Comparison of ENCODE assay signal across 18 cellular contexts in the genomic region with DNA sequence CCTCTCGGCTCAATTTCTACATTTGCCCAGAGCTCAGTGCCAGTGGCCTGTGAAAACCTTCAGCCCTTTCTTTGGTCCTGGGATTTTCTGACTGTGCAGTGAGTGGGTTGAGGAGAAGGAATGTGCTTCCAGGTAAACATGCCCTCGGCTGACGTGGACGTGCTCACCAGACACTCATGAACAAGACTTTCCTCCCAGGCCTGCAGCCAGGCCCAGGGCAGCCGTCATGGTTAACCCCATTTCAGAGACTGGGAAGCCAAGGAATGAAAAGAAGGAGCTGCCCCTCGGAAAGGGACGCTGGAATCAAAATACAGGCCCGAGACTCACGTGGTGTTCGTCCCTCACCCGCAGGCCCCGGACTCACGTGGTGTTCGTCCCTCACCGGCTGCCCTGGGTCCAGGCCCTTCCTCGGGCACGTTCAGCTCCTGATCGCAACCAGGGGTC. TPM values are rescaled to one million over a fixed set of nuclear protein-coding genes. Genes with fewer than 3 reads are reported as not detected.
DNase-seq lines count a peak whose midpoint lies in the region; ATAC-seq, FAIRE-seq and TF ChIP-seq lines count a peak whose summit lies in the region.
"Had no signal": no experiment of that assay in that cellular context is flagged by ENCODE, and none has a peak within 500 bp of the region (broad histone marks: within the 10 kb centered on the region; RNA-seq: fewer than 3 reads in every experiment).

No MANE protein-coding gene starts in this region.

- DNase-seq in activated naive CD8-positive, alpha-beta T cell treated with anti-CD3 and anti-CD28 coated beads, Interleukin-2, amount 10 ng/mL, durations not matched to agents 7 days and 5 days = peak; percentile 10
- no peak for DNase-seq in activated naive CD8-positive, alpha-beta T cell treated with anti-CD3 and anti-CD28 coated beads, Interleukin-2, amount 50 U/mL, for 24 hours
- DNase-seq in osteoblast (ENCODE audit: insufficient read length, low spot score, missing footprints) (peak; percentile 42), thyroid gland (peak; percentile 58 to 65), D721Med (ENCODE audit: insufficient read length, low spot score) (no peak)
- DNase-seq: AML-193, KG1, NCI-H1105 treated with DMSO at 0.1 percent for 48 hours, NCI-H1694 treated with DMSO at 0.1 percent for 48 hours, NCI-H2107, PC-9 had no signal

- H3K27me3 Mint-ChIP-seq in activated naive CD8-positive, alpha-beta T cell treated with anti-CD3 and anti-CD28 coated beads, Interleukin-2, amount 10 ng/mL, durations not matched to agents 7 days and 5 days = peaks cover 11% of the 10 kb centered on the region
- peaks cover 12% of the 10 kb centered on the region for H3K27me3 Mint-ChIP-seq in activated naive CD8-positive, alpha-beta T cell treated with anti-CD3 and anti-CD28 coated beads, Interleukin-2, amount 50 U/mL, for 24 hours

- no peak for TF ChIP-seq EP300 in gastroesophageal sphincter (IDR thresholded peaks at IDR 0.05)

- no peaks in the 10 kb centered on the region for H3K9me3 ChIP-seq in gastroesophageal sphincter
- H3K9me3 ChIP-seq in osteoblast (ENCODE audit: low read depth, low read length) = no peaks in the 10 kb centered on the region
- H3K9me3 ChIP-seq in thyroid gland = no peaks in the 10 kb centered on the region

- H3K4me3 ChIP-seq in gastroesophageal sphincter = no peak overlapping the region
- no peak overlapping the region for H3K4me3 ChIP-seq in osteoblast (ENCODE audit: insufficient read depth, low read length)
- no peak overlapping the region for H3K4me3 ChIP-seq in thyroid gland (replicated peaks in 1 of 3)
- H3K4me3 ChIP-seq: PC-9 had no signal

- intact Hi-C loops in thyroid gland (cut with DNase I) = no loop called here

- no peak for TF ChIP-seq CTCF in gastroesophageal sphincter (IDR thresholded peaks at IDR 0.05)
- TF ChIP-seq CTCF in osteoblast (IDR thresholded peaks at IDR 0.05; ENCODE audit: extremely low read depth, low read depth, low read length) = no peak
- TF ChIP-seq CTCF in thyroid gland (IDR thresholded peaks at IDR 0.05) = no peak
- no peak for TF ChIP-seq CTCF in D721Med (IDR thresholded peaks at IDR 0.05; ENCODE audit: insufficient read depth, missing control alignments)

- no peak for FAIRE-seq in D721Med (lab: Jason Lieb, UNC)
- FAIRE-seq: G401.6, H54 had no signal

- H3K27ac Mint-ChIP-seq in activated naive CD8-positive, alpha-beta T cell treated with anti-CD3 and anti-CD28 coated beads, Interleukin-2, amount 10 ng/mL, durations not matched to agents 7 days and 5 days = no peak overlapping the region
- H3K27ac Mint-ChIP-seq in activated naive CD8-positive, alpha-beta T cell treated with anti-CD3 and anti-CD28 coated beads, Interleukin-2, amount 50 U/mL, for 24 hours = no peak overlapping the region
- H3K27ac Mint-ChIP-seq: CD14-positive monocyte had no signal

- H3K4me1 Mint-ChIP-seq in activated naive CD8-positive, alpha-beta T cell treated with anti-CD3 and anti-CD28 coated beads, Interleukin-2, amount 10 ng/mL, durations not matched to agents 7 days and 5 days = peaks cover 4% of the 10 kb centered on the region
- peaks cover 5% of the 10 kb centered on the region for H3K4me1 Mint-ChIP-seq in activated naive CD8-positive, alpha-beta T cell treated with anti-CD3 and anti-CD28 coated beads, Interleukin-2, amount 50 U/mL, for 24 hours
- H3K4me1 Mint-ChIP-seq: CD14-positive monocyte had no signal

- no peaks in the 10 kb centered on the region for H4K20me1 ChIP-seq in osteoblast (ENCODE audit: insufficient read depth, low read length)

- H3K27ac ChIP-seq in gastroesophageal sphincter (peak overlapping the region in 3 of 4 donors; percentile 34 to 73 (median 68)), osteoblast (ENCODE audit: low read depth, low read length) (no peak overlapping the region), thyroid gland (peak overlapping the region in 2 of 3 donors; percentile 41 to 75)
- H3K27ac ChIP-seq: 22Rv1, PC-9 had no signal

- no peaks in the 10 kb centered on the region for H3K36me3 Mint-ChIP-seq in activated naive CD8-positive, alpha-beta T cell treated with anti-CD3 and anti-CD28 coated beads, Interleukin-2, amount 10 ng/mL, durations not matched to agents 7 days and 5 days
- H3K36me3 Mint-ChIP-seq in activated naive CD8-positive, alpha-beta T cell treated with anti-CD3 and anti-CD28 coated beads, Interleukin-2, amount 50 U/mL, for 24 hours (ENCODE audit: low read depth) = no peaks in the 10 kb centered on the region
- H3K36me3 Mint-ChIP-seq: CD14-positive monocyte had no signal

- no peak for TF ChIP-seq POLR2A in gastroesophageal sphincter (IDR thresholded peaks at IDR 0.05)
- peak in 1 of 2 donors; percentile 22 for TF ChIP-seq POLR2A in thyroid gland (IDR thresholded peaks at IDR 0.05)

- H3K9me3 Mint-ChIP-seq in activated naive CD8-positive, alpha-beta T cell treated with anti-CD3 and anti-CD28 coated beads, Interleukin-2, amount 10 ng/mL, durations not matched to agents 7 days and 5 days = no peaks in the 10 kb centered on the region
- no peaks in the 10 kb centered on the region for H3K9me3 Mint-ChIP-seq in activated naive CD8-positive, alpha-beta T cell treated with anti-CD3 and anti-CD28 coated beads, Interleukin-2, amount 50 U/mL, for 24 hours
- H3K9me3 Mint-ChIP-seq: CD14-positive monocyte had no signal

- WGBS in gastroesophageal sphincter (ENCODE audit: low coverage in 1 of 2), 2 donors = 86% methylated on average over 16 of the region's 18 CpGs; no CpG with 5 or more reads in 1 of the 2 donors
- 79 to 81% methylated on average over 18 of the region's 18 CpGs for WGBS in thyroid gland, 2 donors

- POLR2A ChIA-PET in activated naive CD8-positive, alpha-beta T cell treated with anti-CD3 and anti-CD28 coated beads, Interleukin-2, amount 10 ng/mL, durations not matched to agents 7 days and 5 days (lab: Charles Lee) = no interaction called here

- H3K36me3 ChIP-seq in gastroesophageal sphincter (no peaks in the 10 kb centered on the region), osteoblast (ENCODE audit: insufficient read depth, low read length) (no peaks in the 10 kb centered on the region), thyroid gland (no peaks in the 10 kb centered on the region)

- H3K79me2 ChIP-seq in osteoblast (ENCODE audit: insufficient read depth, low read length) = no peaks in the 10 kb centered on the region

- no peak overlapping the region for H3K4me2 ChIP-seq in osteoblast (ENCODE audit: insufficient read depth, low read length)
- H3K4me2 ChIP-seq: PC-9 had no signal

- H3K4me3 Mint-ChIP-seq in activated naive CD8-positive, alpha-beta T cell treated with anti-CD3 and anti-CD28 coated beads, Interleukin-2, amount 10 ng/mL, durations not matched to agents 7 days and 5 days = no peak overlapping the region
- no peak overlapping the region for H3K4me3 Mint-ChIP-seq in activated naive CD8-positive, alpha-beta T cell treated with anti-CD3 and anti-CD28 coated beads, Interleukin-2, amount 50 U/mL, for 24 hours
- H3K4me3 Mint-ChIP-seq: CD14-positive monocyte had no signal

- H3K27me3 ChIP-seq in gastroesophageal sphincter = no peaks in the 10 kb centered on the region
- H3K27me3 ChIP-seq in osteoblast (ENCODE audit: insufficient read depth, low read length) = peaks cover 8% of the 10 kb centered on the region
- no peaks in the 10 kb centered on the region for H3K27me3 ChIP-seq in thyroid gland

- H3K4me1 ChIP-seq in gastroesophageal sphincter (peaks cover 0 to 35% (median 0%) of the 10 kb centered on the region in 3 donors), osteoblast (ENCODE audit: insufficient read depth, low read length) (no peaks in the 10 kb centered on the region), thyroid gland (peaks cover 24 to 38% of the 10 kb centered on the region in 2 donors)

- ATAC-seq in activated naive CD8-positive, alpha-beta T cell treated with anti-CD3 and anti-CD28 coated beads, Interleukin-2, amount 10 ng/mL, durations not matched to agents 7 days and 5 days (ENCODE audit: low read depth) = no peak
- no peak for ATAC-seq in activated naive CD8-positive, alpha-beta T cell treated with anti-CD3 and anti-CD28 coated beads, Interleukin-2, amount 50 U/mL, for 24 hours
- peak; percentile 50 for ATAC-seq in gastroesophageal sphincter
- no peak for ATAC-seq in HG02642 (IDR thresholded peaks at IDR 0.05; ENCODE audit: poor library complexity, unreplicated experiment)
- ATAC-seq in GM18519 (IDR thresholded peaks at IDR 0.05; ENCODE audit: low FRiP score, unreplicated experiment) = no peak

- H2AFZ ChIP-seq in osteoblast (ENCODE audit: low read length) = no peak overlapping the region
- H2AFZ ChIP-seq: PC-9 had no signal

RNA-seq across cellular contexts. Expression of gene CALML5, which starts 8.8 kb away (rescaled TPM):
- total RNA-seq in activated naive CD8-positive, alpha-beta T cell treated with anti-CD3 and anti-CD28 coated beads, Interleukin-2, amount 10 ng/mL, durations not matched to agents 7 days and 5 days = not detected
- not detected for total RNA-seq in gastroesophageal sphincter
- not detected in 2 replicates for total RNA-seq in osteoblast
- total RNA-seq in thyroid gland = not detected

RNA-seq across cellular contexts. Expression of gene CALML3, which starts 16.6 kb away (rescaled TPM):
- total RNA-seq in activated naive CD8-positive, alpha-beta T cell treated with anti-CD3 and anti-CD28 coated beads, Interleukin-2, amount 10 ng/mL, durations not matched to agents 7 days and 5 days = not detected
- total RNA-seq in gastroesophageal sphincter (10 to 100 TPM in 1 of 4 donors, 1 to 10 TPM in 1, under 1 TPM in 1, not detected in 1; 0.13 to 19.4 (median 1.9) TPM), osteoblast (not detected in 2 replicates), thyroid gland (under 1 TPM in 1 of 4 donors, not detected in 3; 0.24 TPM)
- total RNA-seq: PC-9 had no signal

Comparison
In these comparisons a context has a peak if more than half of its experiments do, and no peak if none do; other contexts are left out.
1. DNase-seq: peak in activated naive CD8-positive, alpha-beta T cell treated with anti-CD3 and anti-CD28 coated beads, Interleukin-2, amount 10 ng/mL, durations not matched to agents 7 days and 5 days (single experiment), osteoblast (single experiment) and thyroid gland (2 of 2); none in activated naive CD8-positive, alpha-beta T cell treated with anti-CD3 and anti-CD28 coated beads, Interleukin-2, amount 50 U/mL, for 24 hours (single experiment) and D721Med (single experiment).